In genomic region chr3:120092444-120092843, GRCh38 we compare ENCODE assay signal across 9 cellular contexts. TPM values are rescaled to one million over a fixed set of nuclear protein-coding genes. Genes with fewer than 3 reads are reported as not detected.
DNase-seq lines count a peak whose midpoint lies in the region; ATAC-seq and TF ChIP-seq lines count a peak whose summit lies in the region.
"Had no signal": no experiment of that assay in that cellular context is flagged by ENCODE, and none has a peak within 500 bp of the region (broad histone marks: within the 10 kb centered on the region; RNA-seq: fewer than 3 reads in every experiment).

No MANE protein-coding gene starts in this region.

- H3K4me1 Mint-ChIP-seq in immature natural killer cell = peaks cover 24 to 27% of the 10 kb centered on the region in 2 donors

- H3K27ac ChIP-seq in SK-N-SH (ENCODE audit: low read depth in 2 of 2, low read length in 1 of 2) = no peak overlapping the region; a peak in 1 of 4 replicates
- H3K27ac ChIP-seq in urinary bladder (ENCODE audit: low read depth) = no peak overlapping the region

- peaks cover 2% of the 10 kb centered on the region in 2 experiments for H3K36me3 ChIP-seq in SK-N-SH (replicated peaks in 1 of 2; ENCODE audit: control insufficient read depth in 1 of 2, insufficient read depth in 2 of 2, low read length in 1 of 2)
- no peaks in the 10 kb centered on the region for H3K36me3 ChIP-seq in urinary bladder (ENCODE audit: insufficient read depth)

- H3K4me3 ChIP-seq in SK-N-SH (ENCODE audit: low read depth in 2 of 2, low read length in 1 of 2) = peak overlapping the region; percentile 73 to 95
- peak overlapping the region; percentile 95 for H3K4me3 ChIP-seq in astrocyte of the spinal cord (ENCODE audit: low read depth, low read length)
- H3K4me3 ChIP-seq in lower leg skin (ENCODE audit: low read depth, poor library complexity, severe bottlenecking) = peak overlapping the region; percentile 6
- peak overlapping the region; percentile 77 for H3K4me3 ChIP-seq in urinary bladder (ENCODE audit: low read depth, low read length)

- peaks cover 80% of the 10 kb centered on the region for H3K79me2 ChIP-seq in SK-N-SH (ENCODE audit: insufficient read depth)

- in situ Hi-C loops in astrocyte of the spinal cord (cut with HindIII; ENCODE audit: low sequenced_read_pairs) = no loop called here

- H3K9me3 ChIP-seq in SK-N-SH = no peaks in the 10 kb centered on the region

- 0 out of 2 replicates have a peak overlapping the region, but pooled peaks have one; percentile 1 for H2AFZ ChIP-seq in SK-N-SH (ENCODE audit: low read depth)

- no peaks in the 10 kb centered on the region for H3K9me2 ChIP-seq in SK-N-SH

- H3K4me1 ChIP-seq in SK-N-SH (ENCODE audit: control insufficient read depth in 1 of 2, insufficient read depth in 2 of 2, low read depth in 1 of 2, low read length in 1 of 2) = peaks cover 10 to 14% of the 10 kb centered on the region in 2 experiments; a peak in 2 of 4 replicates
- H3K4me1 ChIP-seq in urinary bladder (ENCODE audit: insufficient read depth) = no peaks in the 10 kb centered on the region

- H3K27ac Mint-ChIP-seq in immature natural killer cell = no peak overlapping the region

- ATAC-seq in SK-N-SH treated with all-trans-retinoic acid at 6 μM for 48 hours = no peak

- DNase-seq in SK-N-SH = no peak
- no peak for DNase-seq in astrocyte of the spinal cord (ENCODE audit: low read depth, low spot score)
- no peak for DNase-seq in lower leg skin (ENCODE audit: low spot score in 2 of 2)
- no peak for DNase-seq in immature natural killer cell
- no peak for DNase-seq in occipital lobe (lab: John Stamatoyannopoulos, UW)
- no peak for DNase-seq in activated CD4-positive, CD25-positive, alpha-beta regulatory T cell (lab: John Stamatoyannopoulos, UW)
- DNase-seq: DMS79 had no signal

- 2% methylated on average over 2 of the region's 2 CpGs for WGBS in SK-N-SH (ENCODE audit: low lambda C conversion rate)
- 2 to 3% methylated on average over 2 of the region's 2 CpGs for WGBS in lower leg skin, 2 donors
- WGBS in urinary bladder = 3% methylated on average over 2 of the region's 2 CpGs

- TF ChIP-seq RAD21 in SK-N-SH (IDR thresholded peaks at IDR 0.05; ENCODE audit: low read length) = no peak

- peaks cover 7% of the 10 kb centered on the region for H3F3A ChIP-seq in SK-N-SH (replicated peaks; ENCODE audit: insufficient read depth)

- peak overlapping the region; percentile 72 for H3K4me2 ChIP-seq in SK-N-SH

- H3K27me3 ChIP-seq in SK-N-SH (ENCODE audit: insufficient read depth) = no peaks in the 10 kb centered on the region

- H3K36me3 Mint-ChIP-seq in immature natural killer cell = no peaks in the 10 kb centered on the region

- H3K9ac ChIP-seq in SK-N-SH = peak overlapping the region; percentile 100

- no peak for TF ChIP-seq POLR2A in lower leg skin (IDR thresholded peaks at IDR 0.05)

- H3K9me3 Mint-ChIP-seq in immature natural killer cell = no peaks in the 10 kb centered on the region

- no peak for TF ChIP-seq EP300 in SK-N-SH (IDR thresholded peaks at IDR 0.05; ENCODE audit: borderline replicate concordance in 1 of 2, low read depth in 1 of 2, low read length in 1 of 2)

- intact Hi-C loops in lower leg skin (cut with DNase I; ENCODE audit: low total_unique reads) = no loop called here

- no peak for TF ChIP-seq CTCF in SK-N-SH (IDR thresholded peaks at IDR 0.05)
- no peak for TF ChIP-seq CTCF in astrocyte of the spinal cord (IDR thresholded peaks at IDR 0.05; ENCODE audit: low read depth, low read length)
- TF ChIP-seq CTCF in lower leg skin (IDR thresholded peaks at IDR 0.05) = no peak

- H3K4me3 Mint-ChIP-seq in immature natural killer cell = no peak overlapping the region

- CTCF ChIA-PET in SK-N-SH (lab: Yijun Ruan, JAX) = no interaction called here

- POLR2A ChIA-PET in SK-N-SH (lab: Yijun Ruan, JAX) = no interaction called here

- peaks cover 62% of the 10 kb centered on the region for H4K20me1 ChIP-seq in SK-N-SH (ENCODE audit: insufficient read depth)

- H3K27me3 Mint-ChIP-seq in immature natural killer cell (ENCODE audit: low read depth in 3 of 3) = peaks cover 17 to 21% (median 19%) of the 10 kb centered on the region in 3 donors

TF ChIP-seq in SK-N-SH, 30 proteins besides CTCF, POLR2A, EP300 and RAD21 (continues in another document):
- TF ChIP-seq FOXJ3 (CRISPR knock-in tag; IDR thresholded peaks at IDR 0.05) (no peak), JUND (IDR thresholded peaks at IDR 0.05) (no peak), NFIC (IDR thresholded peaks at IDR 0.05; ENCODE audit: borderline replicate concordance) (no peak), RXRA (IDR thresholded peaks at IDR 0.05; ENCODE audit: borderline replicate concordance, low read depth) (no peak), RFX5 (IDR thresholded peaks at IDR 0.05; ENCODE audit: low read length) (no peak), NRF1 (IDR thresholded peaks at IDR 0.05; ENCODE audit: low read depth, low read length) (no peak), TAF1 (IDR thresholded peaks at IDR 0.05; ENCODE audit: borderline replicate concordance, low read depth, low read length) (no peak), USF1 (IDR thresholded peaks at IDR 0.05; ENCODE audit: borderline replicate concordance, low read depth) (no peak), FOXM1 (IDR thresholded peaks at IDR 0.05; ENCODE audit: low read depth) (no peak), POLR2AphosphoS5 (IDR thresholded peaks at IDR 0.05; ENCODE audit: low read depth, low read length) (no peak), FOSL2 (IDR thresholded peaks at IDR 0.05; ENCODE audit: borderline replicate concordance, low read depth) (no peak), GATA2 (CRISPR knock-in tag; IDR thresholded peaks at IDR 0.05) (no peak), EZH2phosphoT487 (IDR thresholded peaks at IDR 0.05; ENCODE audit: borderline replicate concordance, low read depth) (no peak), USF2 (IDR thresholded peaks at IDR 0.05; ENCODE audit: borderline replicate concordance, low read depth, low read length) (no peak), SIN3A (IDR thresholded peaks at IDR 0.05; ENCODE audit: borderline replicate concordance, low read depth, low read length) (no peak), MEF2A (IDR thresholded peaks at IDR 0.05; ENCODE audit: borderline replicate concordance, low read depth) (no peak)

TF ChIP-seq in SK-N-SH treated with all-trans-retinoic acid at 6 μM for 48 hours, 23 proteins besides CTCF, POLR2A, EP300 and RAD21:
- TF ChIP-seq SNAI2 (CRISPR knock-in tag; IDR thresholded peaks at IDR 0.05) = no peak

RNA-seq across cellular contexts. Expression of gene GSK3B, which starts 1.8 kb away (rescaled TPM):
- 15.9 and 19.7 TPM in 2 replicates for polyA plus RNA-seq in SK-N-SH (2012; rRNA removed)
- 21.3 TPM in 2 replicates for polyA plus RNA-seq in SK-N-SH (2012; cell fraction: cytosol; rRNA removed)
- polyA plus RNA-seq in SK-N-SH (2012; cell fraction: nucleus; rRNA removed) = 6.5 and 14.0 TPM in 2 replicates
- total RNA-seq in lower leg skin = 10 to 100 TPM; 37.3 to 48.7 (median 46.0) TPM
- 57.9 TPM for total RNA-seq in urinary bladder
- polyA plus RNA-seq in urinary bladder = 14.6 TPM
- 10 to 100 TPM; 11.9 to 26.6 (median 20.0) TPM for polyA plus RNA-seq in immature natural killer cell
- 117 TPM for total RNA-seq in occipital lobe

Comparison
In these comparisons a context has a peak if more than half of its experiments do, and no peak if none do; other contexts are left out.
1. H3K4me3 ChIP-seq: peak in every context shown above with its lines; median percentile 95 in astrocyte of the spinal cord; 84 in SK-N-SH; 77 in urinary bladder; 6 in lower leg skin.